Comparison of ENCODE assay signal across 10 cellular contexts in genomic region chr12:93134175-93134574, GRCh38.
"Had no signal": no experiment of that assay in that cellular context is flagged by ENCODE, and none has a peak within 500 bp of the region (broad histone marks: within the 10 kb centered on the region; RNA-seq: fewer than 3 reads in every experiment).

No MANE protein-coding gene starts in this region.

- H3K27me3 ChIP-seq: gastroesophageal sphincter, left lung, sigmoid colon had no signal

- H3K36me3 Mint-ChIP-seq: activated CD4-positive, alpha-beta memory T cell treated with anti-CD3 and anti-CD28 coated beads for 36 hours; activated CD8-positive, alpha-beta memory T cell treated with anti-CD3 and anti-CD28 coated beads, Interleukin-2, amount 10 ng/mL, durations not matched to agents 7 days and 5 days; activated naive CD4-positive, alpha-beta T cell treated with anti-CD3 and anti-CD28 coated beads, Interleukin-2, amount 10 ng/mL, durations not matched to agents 7 days and 5 days; natural killer cell had no signal

- H3K27ac ChIP-seq: sigmoid colon, WERI-Rb-1 had no signal

- H3K4me3 Mint-ChIP-seq: activated CD4-positive, alpha-beta memory T cell treated with anti-CD3 and anti-CD28 coated beads for 36 hours; activated CD8-positive, alpha-beta memory T cell treated with anti-CD3 and anti-CD28 coated beads, Interleukin-2, amount 10 ng/mL, durations not matched to agents 7 days and 5 days; activated naive CD4-positive, alpha-beta T cell treated with anti-CD3 and anti-CD28 coated beads, Interleukin-2, amount 10 ng/mL, durations not matched to agents 7 days and 5 days; activated T-cell treated with anti-CD3 and anti-CD28 coated beads, Interleukin-2, amount 50 U/mL, for 24 hours; natural killer cell had no signal

- H3K9me3 ChIP-seq: gastroesophageal sphincter, left lung, sigmoid colon had no signal

- H3K36me3 ChIP-seq: gastroesophageal sphincter, left lung, sigmoid colon, WERI-Rb-1 had no signal

- H3K9me3 Mint-ChIP-seq: activated CD4-positive, alpha-beta memory T cell treated with anti-CD3 and anti-CD28 coated beads for 36 hours; activated naive CD4-positive, alpha-beta T cell treated with anti-CD3 and anti-CD28 coated beads, Interleukin-2, amount 10 ng/mL, durations not matched to agents 7 days and 5 days; activated T-cell treated with anti-CD3 and anti-CD28 coated beads, Interleukin-2, amount 50 U/mL, for 24 hours; natural killer cell had no signal

- H3K27me3 Mint-ChIP-seq: activated CD4-positive, alpha-beta memory T cell treated with anti-CD3 and anti-CD28 coated beads for 36 hours; activated CD8-positive, alpha-beta memory T cell treated with anti-CD3 and anti-CD28 coated beads, Interleukin-2, amount 10 ng/mL, durations not matched to agents 7 days and 5 days; activated naive CD4-positive, alpha-beta T cell treated with anti-CD3 and anti-CD28 coated beads, Interleukin-2, amount 10 ng/mL, durations not matched to agents 7 days and 5 days; activated T-cell treated with anti-CD3 and anti-CD28 coated beads, Interleukin-2, amount 50 U/mL, for 24 hours had no signal

- H3K4me3 ChIP-seq: gastroesophageal sphincter, left lung, sigmoid colon had no signal

- DNase-seq: activated CD4-positive, alpha-beta memory T cell treated with anti-CD3 and anti-CD28 coated beads for 36 hours; activated CD8-positive, alpha-beta memory T cell treated with anti-CD3 and anti-CD28 coated beads, Interleukin-2, amount 10 ng/mL, durations not matched to agents 7 days and 5 days; activated naive CD4-positive, alpha-beta T cell treated with anti-CD3 and anti-CD28 coated beads, Interleukin-2, amount 10 ng/mL, durations not matched to agents 7 days and 5 days; activated T-cell treated with anti-CD3 and anti-CD28 coated beads, Interleukin-2, amount 50 U/mL, for 24 hours; left lung; natural killer cell; sigmoid colon; stimulated activated CD4-positive, alpha-beta T cell treated with anti-CD3 and anti-CD28 coated beads, Interleukin-1b, Interleukin-23, amount 100 ng/mL, for 48 hours; WERI-Rb-1 had no signal

- H3K27ac Mint-ChIP-seq: activated CD4-positive, alpha-beta memory T cell treated with anti-CD3 and anti-CD28 coated beads for 36 hours; activated CD8-positive, alpha-beta memory T cell treated with anti-CD3 and anti-CD28 coated beads, Interleukin-2, amount 10 ng/mL, durations not matched to agents 7 days and 5 days; activated T-cell treated with anti-CD3 and anti-CD28 coated beads, Interleukin-2, amount 50 U/mL, for 24 hours had no signal
